ENCODE assay signal across 13 cellular contexts in the genomic region with DNA sequence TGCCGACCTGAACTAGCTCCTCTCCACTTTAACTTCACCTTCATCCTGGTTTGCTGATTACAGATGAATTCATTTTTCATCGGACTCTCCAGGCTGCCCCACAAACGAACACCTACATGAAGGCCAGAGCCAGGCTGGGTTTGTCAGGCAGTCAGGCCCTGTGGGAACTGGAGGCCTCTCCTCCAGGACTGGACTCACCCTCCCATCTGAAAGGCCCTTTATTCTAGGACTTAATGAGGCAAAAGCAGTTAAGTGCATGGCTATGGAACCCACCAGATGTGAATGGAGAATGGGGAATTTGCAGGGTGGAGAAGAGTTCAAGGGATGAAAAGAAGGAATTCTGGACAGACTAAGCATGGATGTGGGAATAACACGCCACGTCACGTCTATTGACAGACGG.
DNase-seq lines count a peak whose midpoint lies in the region; ATAC-seq and TF ChIP-seq lines count a peak whose summit lies in the region.
"Had no signal": no experiment of that assay in that cellular context is flagged by ENCODE, and none has a peak within 500 bp of the region (broad histone marks: within the 10 kb centered on the region; RNA-seq: fewer than 3 reads in every experiment).

No MANE protein-coding gene starts in this region.

- H3K36me3 Mint-ChIP-seq in CD4-positive, CD25-positive, alpha-beta regulatory T cell: no peaks in the 10 kb centered on the region
- H3K36me3 Mint-ChIP-seq in progenitor cell of endocrine pancreas (ENCODE audit: insufficient read depth): peaks cover 1% of the 10 kb centered on the region

- H3K9me3 ChIP-seq in CD4-positive, CD25-positive, alpha-beta regulatory T cell (ENCODE audit: control insufficient read depth in 2 of 2, low read length in 2 of 2): no peaks in the 10 kb centered on the region
- H3K9me3 ChIP-seq in gastroesophageal sphincter: no peaks in the 10 kb centered on the region
- H3K9me3 ChIP-seq: pancreas had no signal

- TF ChIP-seq EP300 in gastroesophageal sphincter (IDR thresholded peaks at IDR 0.05): no peak

- peak overlapping the region; percentile 73 to 96 (median 73) for H3K27ac Mint-ChIP-seq in CD4-positive, CD25-positive, alpha-beta regulatory T cell
- peak overlapping the region; percentile 64 for H3K27ac Mint-ChIP-seq in progenitor cell of endocrine pancreas
- H3K27ac Mint-ChIP-seq: activated naive CD4-positive, alpha-beta T cell treated with anti-CD3 and anti-CD28 coated beads for 36 hours had no signal

- no peak for TF ChIP-seq POLR2A in gastroesophageal sphincter (IDR thresholded peaks at IDR 0.05)

- H3K4me3 Mint-ChIP-seq in CD4-positive, CD25-positive, alpha-beta regulatory T cell: peak overlapping the region; percentile 69 to 84 (median 76)
- H3K4me3 Mint-ChIP-seq in progenitor cell of endocrine pancreas (ENCODE audit: low read depth): peak overlapping the region; percentile 45
- H3K4me3 Mint-ChIP-seq: activated naive CD4-positive, alpha-beta T cell treated with anti-CD3 and anti-CD28 coated beads for 36 hours had no signal

- H3K4me1 Mint-ChIP-seq in CD4-positive, CD25-positive, alpha-beta regulatory T cell: peaks cover 0 to 18% (median 14%) of the 10 kb centered on the region in 4 donors
- peaks cover 33% of the 10 kb centered on the region for H3K4me1 Mint-ChIP-seq in progenitor cell of endocrine pancreas (ENCODE audit: low read depth)

- H3K4me1 ChIP-seq in CD4-positive, CD25-positive, alpha-beta regulatory T cell (ENCODE audit: control insufficient read depth, insufficient read depth, low read length, poor library complexity, severe bottlenecking): peaks cover 18% of the 10 kb centered on the region
- H3K4me1 ChIP-seq in gastroesophageal sphincter: peaks cover 0 to 44% (median 4%) of the 10 kb centered on the region in 3 donors

- H3K4me3 ChIP-seq in CD4-positive, CD25-positive, alpha-beta regulatory T cell (ENCODE audit: low read depth, low read length): no peak overlapping the region
- H3K4me3 ChIP-seq in gastroesophageal sphincter: no peak overlapping the region
- H3K4me3 ChIP-seq: pancreas, SK-N-MC had no signal

- H3K9me3 Mint-ChIP-seq in CD4-positive, CD25-positive, alpha-beta regulatory T cell: no peaks in the 10 kb centered on the region
- no peaks in the 10 kb centered on the region for H3K9me3 Mint-ChIP-seq in progenitor cell of endocrine pancreas (ENCODE audit: low read depth)
- H3K9me3 Mint-ChIP-seq: activated naive CD4-positive, alpha-beta T cell treated with anti-CD3 and anti-CD28 coated beads for 36 hours had no signal

- no peaks in the 10 kb centered on the region for H3K27me3 ChIP-seq in CD4-positive, CD25-positive, alpha-beta regulatory T cell (ENCODE audit: control insufficient read depth, insufficient read depth, low read length)
- no peaks in the 10 kb centered on the region for H3K27me3 ChIP-seq in gastroesophageal sphincter
- H3K27me3 ChIP-seq: pancreas had no signal

- WGBS in gastroesophageal sphincter (ENCODE audit: low coverage in 1 of 2), 2 donors: 40 to 61% methylated on average over 2 to 7 of the region's 7 CpGs

- no peaks in the 10 kb centered on the region for H3K36me3 ChIP-seq in CD4-positive, CD25-positive, alpha-beta regulatory T cell (ENCODE audit: control insufficient read depth, insufficient read depth, low read length)
- H3K36me3 ChIP-seq in gastroesophageal sphincter: no peaks in the 10 kb centered on the region
- H3K36me3 ChIP-seq: pancreas had no signal

- no peak for TF ChIP-seq CTCF in gastroesophageal sphincter (IDR thresholded peaks at IDR 0.05)
- no peak for TF ChIP-seq CTCF in progenitor cell of endocrine pancreas (IDR thresholded peaks at IDR 0.05; ENCODE audit: unreplicated experiment)

- no peak for ATAC-seq in CD4-positive, CD25-positive, alpha-beta regulatory T cell (ENCODE audit: low read depth in 2 of 2)
- ATAC-seq in gastroesophageal sphincter (no peak), HG02588 (IDR thresholded peaks at IDR 0.05; ENCODE audit: unreplicated experiment) (no peak), HG03432 (IDR thresholded peaks at IDR 0.05; ENCODE audit: unreplicated experiment) (no peak)
- ATAC-seq: pancreas had no signal

- H3K27me3 Mint-ChIP-seq in CD4-positive, CD25-positive, alpha-beta regulatory T cell: no peaks in the 10 kb centered on the region
- H3K27me3 Mint-ChIP-seq in progenitor cell of endocrine pancreas: peaks cover 2% of the 10 kb centered on the region

- DNase-seq in CD4-positive, CD25-positive, alpha-beta regulatory T cell: no peak
- DNase-seq in NCI-H446 treated with DMSO at 0.1 percent for 48 hours (lab: John Stamatoyannopoulos, UW): peak; percentile 79
- no peak for DNase-seq in progenitor cell of endocrine pancreas (ENCODE audit: low spot score, unreplicated experiment)
- no peak for DNase-seq in NCI-H1694 (lab: John Stamatoyannopoulos, UW)
- DNase-seq in superior temporal gyrus (ENCODE audit: extremely low spot score): no peak
- DNase-seq: activated CD4-positive, alpha-beta T cell treated with anti-CD3 and anti-CD28 coated beads for 4 hours; effector memory CD4-positive, alpha-beta T cell; pancreas had no signal

- no peak overlapping the region for H3K27ac ChIP-seq in CD4-positive, CD25-positive, alpha-beta regulatory T cell (ENCODE audit: insufficient read depth, low read length, poor library complexity, severe bottlenecking)
- peak overlapping the region in 3 of 4 donors; percentile 66 to 98 (median 94) for H3K27ac ChIP-seq in gastroesophageal sphincter
- H3K27ac ChIP-seq: SK-N-MC had no signal
